ENCODE assay signal across 8 cellular contexts in genomic region chr7:151081170-151082101, GRCh38. TPM values are rescaled to one million over a fixed set of nuclear protein-coding genes. Genes with fewer than 3 reads are reported as not detected.
DNase-seq lines count a peak whose midpoint lies in the region; ATAC-seq and TF ChIP-seq lines count a peak whose summit lies in the region.

No MANE protein-coding gene starts in this region.

- TF ChIP-seq CTCF in Peyer's patch (IDR thresholded peaks at IDR 0.05) = no peak
- TF ChIP-seq CTCF in neural progenitor cell (IDR thresholded peaks at IDR 0.05) = no peak

- peaks cover 64% of the 10 kb centered on the region for H3F3A ChIP-seq in neural progenitor cell (ENCODE audit: low read depth)

- no peak overlapping the region for H3K27ac Mint-ChIP-seq in neural progenitor cell

- peak in 1 of 2 donors; percentile 30 for TF ChIP-seq POLR2A in Peyer's patch (IDR thresholded peaks at IDR 0.05)

- peak overlapping the region; percentile 95 to 97 (median 96) for H3K27ac ChIP-seq in Peyer's patch
- H3K27ac ChIP-seq in esophagus (ENCODE audit: low read depth in 2 of 2, low read length in 1 of 2) = peak overlapping the region; percentile 95 to 97
- H3K27ac ChIP-seq in neural progenitor cell = no peak overlapping the region

- peak overlapping the region; percentile 92 for H3K4me3 Mint-ChIP-seq in neural progenitor cell

- peaks cover 4% of the 10 kb centered on the region for H3K36me3 Mint-ChIP-seq in neural progenitor cell

- peaks cover 18% of the 10 kb centered on the region for H3K27me3 Mint-ChIP-seq in neural progenitor cell (ENCODE audit: insufficient read depth, low read depth)

- peaks cover 0 to 8% (median 0%) of the 10 kb centered on the region in 3 donors for H3K36me3 ChIP-seq in Peyer's patch
- H3K36me3 ChIP-seq in esophagus (ENCODE audit: control insufficient read depth in 2 of 2, insufficient read depth in 2 of 2, low read length in 1 of 2) = peaks cover 0 to 7% of the 10 kb centered on the region in 2 donors
- H3K36me3 ChIP-seq in neural progenitor cell = no peaks in the 10 kb centered on the region

- DNase-seq in NCI-H2171 treated with DMSO at 0.1 percent for 48 hours (lab: John Stamatoyannopoulos, UW) = peak; percentile 12
- DNase-seq in NCI-H2171 (lab: John Stamatoyannopoulos, UW) = no peak
- peak in 2 of 3 donors; percentile 65 to 83 for DNase-seq in Peyer's patch
- DNase-seq in neural progenitor cell (ENCODE audit: low spot score) = peak; percentile 58
- DNase-seq in SIG-M5 treated with dmso at 0.1 percent for 504 hours (lab: John Stamatoyannopoulos, UW; ENCODE audit: unreplicated experiment) = no peak

- no peak overlapping the region for H3K9ac ChIP-seq in neural progenitor cell

- H2AFZ ChIP-seq in neural progenitor cell (replicated peaks) = no peak overlapping the region

- H3K9me3 Mint-ChIP-seq in neural progenitor cell = no peaks in the 10 kb centered on the region

- H3K4me1 Mint-ChIP-seq in neural progenitor cell = peaks cover 37% of the 10 kb centered on the region

- H3K9me3 ChIP-seq in Peyer's patch (no peaks in the 10 kb centered on the region), esophagus (ENCODE audit: control insufficient read depth in 2 of 2, insufficient read depth in 1 of 2, low read depth in 1 of 2, low read length in 1 of 2) (no peaks in the 10 kb centered on the region), neural progenitor cell (ENCODE audit: low read depth) (no peaks in the 10 kb centered on the region)

- H3K4me1 ChIP-seq in Peyer's patch = peaks cover 3 to 52% (median 34%) of the 10 kb centered on the region in 4 donors
- H3K4me1 ChIP-seq in esophagus (ENCODE audit: control insufficient read depth in 2 of 2, insufficient read depth in 2 of 2, low read length in 1 of 2) = peaks cover 17 to 26% of the 10 kb centered on the region in 2 donors
- peaks cover 38% of the 10 kb centered on the region for H3K4me1 ChIP-seq in neural progenitor cell

- H3K4me2 ChIP-seq in neural progenitor cell = peak overlapping the region; percentile 93

- peak overlapping the region; percentile 93 to 96 (median 95) for H3K4me3 ChIP-seq in Peyer's patch
- peak overlapping the region; percentile 71 to 92 for H3K4me3 ChIP-seq in esophagus (ENCODE audit: low read depth in 1 of 2, low read length in 2 of 2)
- peak overlapping the region; percentile 96 for H3K4me3 ChIP-seq in neural progenitor cell

- H4K20me1 ChIP-seq in neural progenitor cell (ENCODE audit: low read depth) = peaks cover 28% of the 10 kb centered on the region

- ATAC-seq in HG03565 (IDR thresholded peaks at IDR 0.05; ENCODE audit: unreplicated experiment) (no peak), GM19351 (IDR thresholded peaks at IDR 0.05; ENCODE audit: unreplicated experiment) (no peak)

- H3K27me3 ChIP-seq in Peyer's patch (no peaks in the 10 kb centered on the region), esophagus (ENCODE audit: control insufficient read depth in 1 of 2, insufficient read depth in 2 of 2, low read length in 2 of 2) (no peaks in the 10 kb centered on the region), neural progenitor cell (peaks cover 10% of the 10 kb centered on the region)

- peaks cover 26% of the 10 kb centered on the region for H3K79me2 ChIP-seq in neural progenitor cell (ENCODE audit: low read depth)

- WGBS in esophagus, 2 donors = 20 to 21% methylated on average over 59 to 64 of the region's 64 CpGs

RNA-seq across cellular contexts. Expression of gene FASTK, which starts 0.8 kb away (rescaled TPM):
- total RNA-seq in Peyer's patch (100 to 1,000 TPM in 3 of 4 donors, 10 to 100 TPM in 1; 99.0 to 239 (median 158) TPM), neural progenitor cell (ENCODE audit: low replicate concordance) (22.4 and 71.0 TPM in 2 replicates)
- 100 to 1,000 TPM in 1 of 2 donors, 10 to 100 TPM in 1; 80.0 to 144 TPM for polyA plus RNA-seq in esophagus

RNA-seq across cellular contexts. Expression of gene TMUB1, which starts 1.9 kb away (rescaled TPM):
- total RNA-seq in Peyer's patch (100 to 1,000 TPM in 2 of 4 donors, 10 to 100 TPM in 2; 38.0 to 113 (median 100) TPM), neural progenitor cell (ENCODE audit: low replicate concordance) (6.0 and 49.4 TPM in 2 replicates)
- 10 to 100 TPM; 33.4 to 64.2 TPM for polyA plus RNA-seq in esophagus

RNA-seq across cellular contexts. Expression of gene AGAP3, which starts 4.8 kb away (rescaled TPM):
- total RNA-seq in Peyer's patch = 100 to 1,000 TPM in 2 of 4 donors, 10 to 100 TPM in 2; 91.6 to 123 (median 101) TPM
- 10 to 100 TPM; 60.8 to 98.8 TPM for polyA plus RNA-seq in esophagus
- 38.9 and 73.0 TPM in 2 replicates for total RNA-seq in neural progenitor cell (ENCODE audit: low replicate concordance)

RNA-seq across cellular contexts. Expression of gene SLC4A2, which starts 22.0 kb away (rescaled TPM):
- total RNA-seq in Peyer's patch = 100 to 1,000 TPM; 101 to 143 (median 121) TPM
- polyA plus RNA-seq in esophagus = 10 to 100 TPM; 35.7 to 45.5 TPM
- 26.1 and 85.7 TPM in 2 replicates for total RNA-seq in neural progenitor cell (ENCODE audit: low replicate concordance)

RNA-seq across cellular contexts. Expression of gene CDK5, which starts 23.7 kb away (rescaled TPM):
- 10 to 100 TPM in 3 of 4 donors, 1 to 10 TPM in 1; 6.9 to 15.4 (median 13.8) TPM for total RNA-seq in Peyer's patch
- 1 to 10 TPM; 5.2 to 9.7 TPM for polyA plus RNA-seq in esophagus
- total RNA-seq in neural progenitor cell (ENCODE audit: low replicate concordance) = 8.1 and 10.3 TPM in 2 replicates

Comparison
In these comparisons a context has a peak if more than half of its experiments do, and no peak if none do; other contexts are left out.
1. DNase-seq: peak in NCI-H2171 treated with DMSO at 0.1 percent for 48 hours (single experiment), Peyer's patch (2 of 3) and neural progenitor cell (single experiment); none in NCI-H2171 (single experiment) and SIG-M5 treated with dmso at 0.1 percent for 504 hours (single experiment).
2. Peak in every context shown above with its lines, with median percentiles within 50 percentile points of each other: H3K4me3 ChIP-seq.